Comparison of ENCODE assay signal across 8 cellular contexts in the genomic region with DNA sequence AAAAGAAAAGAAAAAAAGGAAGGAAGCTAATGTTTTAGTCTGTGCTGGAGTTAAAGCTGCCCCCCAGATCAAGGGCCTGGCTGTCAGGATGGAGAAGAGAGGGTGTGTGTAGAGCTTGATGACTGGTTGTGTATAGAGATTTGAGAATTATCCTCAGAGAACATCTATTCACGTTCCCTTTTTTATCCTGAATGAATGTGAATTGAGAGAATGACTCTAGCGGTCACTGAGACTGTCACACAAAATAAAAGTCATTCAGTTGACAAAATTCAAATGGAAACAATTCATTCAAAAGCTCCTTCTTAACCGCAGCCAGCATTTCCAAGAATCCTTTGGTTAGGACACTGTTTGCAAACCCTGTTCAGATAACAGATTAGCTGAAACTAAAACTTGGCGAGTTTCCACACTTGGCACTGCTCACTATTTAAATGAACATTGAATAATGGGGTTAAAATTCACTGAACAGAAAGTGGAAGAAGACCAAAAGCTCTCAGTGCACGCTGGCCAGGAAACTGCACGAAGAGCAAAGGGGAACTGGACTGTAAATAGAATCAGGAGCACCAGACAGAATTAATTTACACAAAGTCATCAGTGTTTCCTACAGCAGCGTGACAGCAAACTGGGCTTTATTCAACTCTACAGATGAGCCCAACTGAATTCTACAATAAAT. TPM values are rescaled to one million over a fixed set of nuclear protein-coding genes. Genes with fewer than 3 reads are reported as not detected.
A peak's percentile ranks its signal among the peaks of the same experiment; 100 is the strongest.
DNase-seq lines count a peak whose midpoint lies in the region; ATAC-seq and TF ChIP-seq lines count a peak whose summit lies in the region.

No MANE protein-coding gene starts in this region.

- no peaks in the 10 kb centered on the region for H4K20me1 ChIP-seq in BLaER1

- no peak overlapping the region for H3K27ac ChIP-seq in BLaER1
- no peak overlapping the region for H3K27ac ChIP-seq in RWPE1

- POLR2A ChIA-PET in RWPE1 (lab: Yijun Ruan, JAX; ENCODE audit: low non-redundant PET), result no interaction called here

- no peak for TF ChIP-seq CTCF in RWPE1 (conservative IDR thresholded peaks at IDR 0.05; ENCODE audit: low read depth)

- peak; percentile 91 for ATAC-seq in GM19351 (IDR thresholded peaks at IDR 0.05; ENCODE audit: unreplicated experiment)

- DNase-seq in Kasumi-1 (lab: John Stamatoyannopoulos, UW), result peak; percentile 56 to 62
- DNase-seq in amniotic epithelial cell (ENCODE audit: low read depth), result peak; percentile 85
- DNase-seq in lung microvascular endothelial cell (ENCODE audit: low read depth in 2 of 2), result peak; percentile 74 to 86
- DNase-seq in RWPE1 (ENCODE audit: low spot score), result no peak
- no peak for DNase-seq in DMS53 (lab: John Stamatoyannopoulos, UW)
- DNase-seq in NCI-H1930 (lab: John Stamatoyannopoulos, UW), result no peak

- CTCF ChIA-PET in RWPE1 (lab: Yijun Ruan, JAX), result no interaction called here

- H3K4me2 ChIP-seq in BLaER1, result peak overlapping the region; percentile 47

- H3K27me3 ChIP-seq in BLaER1, result no peaks in the 10 kb centered on the region

- H3K9me3 ChIP-seq in BLaER1, result peaks cover 9% of the 10 kb centered on the region; the same call in 1 of the 2 replicates

- no peak overlapping the region for H3K9ac ChIP-seq in BLaER1

- no peaks in the 10 kb centered on the region for H3K36me3 ChIP-seq in BLaER1

- peaks cover 14% of the 10 kb centered on the region for H3K4me1 ChIP-seq in BLaER1

- no peak overlapping the region for H3K4me3 ChIP-seq in BLaER1

RNA-seq across cellular contexts. Expression of gene FAM89A, which starts 13.6 kb away (rescaled TPM):
- 23.5 and 56.7 TPM in 2 replicates for total RNA-seq in lung microvascular endothelial cell

Comparison
In these comparisons a context has a peak if more than half of its experiments do, and no peak if none do; other contexts are left out.
1. DNase-seq: peak in Kasumi-1 (2 of 2), amniotic epithelial cell (single experiment) and lung microvascular endothelial cell (2 of 2); none in RWPE1 (single experiment), DMS53 (single experiment) and NCI-H1930 (0 of 2).